8 cellular contexts compared by ENCODE assay signal in the genomic region with DNA sequence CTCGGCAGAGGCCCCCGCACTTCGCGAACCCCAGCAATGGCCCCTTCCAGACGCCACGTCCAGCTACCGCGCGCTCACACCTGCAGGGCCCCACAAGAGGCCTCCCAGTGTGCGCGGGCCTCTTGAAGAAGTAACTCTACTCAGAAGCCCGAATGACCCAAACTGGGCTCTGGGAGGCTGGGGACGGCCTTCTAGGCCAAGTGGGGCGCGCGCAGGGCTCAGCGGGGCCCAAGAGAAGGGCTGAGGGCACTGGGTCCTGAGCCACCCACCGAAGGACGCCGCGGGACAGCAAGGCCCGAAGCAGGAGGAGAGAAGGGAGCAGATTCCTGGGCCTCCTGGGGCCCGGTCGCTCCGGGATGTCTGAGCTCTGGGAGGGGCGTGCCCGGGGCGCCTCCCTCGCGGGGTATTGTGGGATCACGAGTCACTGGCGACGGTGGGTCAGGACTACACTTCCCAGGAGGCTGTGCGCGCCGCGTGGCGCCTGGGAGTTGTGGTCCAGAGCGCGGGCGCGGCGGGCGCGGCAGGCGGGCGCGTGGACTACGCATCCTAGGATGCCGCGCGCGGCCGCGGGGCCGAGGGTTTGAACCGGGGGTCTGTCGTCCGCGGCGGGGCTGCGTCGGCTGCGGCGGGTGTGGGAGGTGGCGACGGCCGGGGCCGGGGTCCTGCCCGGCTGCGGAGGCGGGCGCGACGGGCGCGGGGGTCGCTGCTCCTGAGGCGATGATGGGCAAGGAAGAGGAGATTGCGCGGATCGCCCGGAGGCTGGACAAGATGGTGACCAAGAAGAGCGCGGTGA. TPM values are rescaled to one million over a fixed set of nuclear protein-coding genes. Genes with fewer than 3 reads are reported as not detected.
DNase-seq lines count a peak whose midpoint lies in the region; ATAC-seq, FAIRE-seq and TF ChIP-seq lines count a peak whose summit lies in the region.

TCEA2 (plus strand) TSS at position 603 of the 793 bp plus-strand sequence; CDS start at position 718, 115 bp downstream.

- peak within 1 kb of the TSS; percentile 85 for H3K4me3 Mint-ChIP-seq in activated T-cell treated with anti-CD3 and anti-CD28 coated beads, Interleukin-2, amount 50 U/mL, for 4 hours

- in situ Hi-C loops in KBM-7 (cut with MboI; ENCODE audit: low pct_unique_long_range_greater_than_20kb, low sequenced_read_pairs), result no loop called here

- peaks cover 42% of the 10 kb centered on the region for H3K4me1 Mint-ChIP-seq in activated T-cell treated with anti-CD3 and anti-CD28 coated beads, Interleukin-2, amount 50 U/mL, for 4 hours (ENCODE audit: low read depth)

- H3K9me3 Mint-ChIP-seq in activated T-cell treated with anti-CD3 and anti-CD28 coated beads, Interleukin-2, amount 50 U/mL, for 4 hours, result no peaks in the 10 kb centered on the region

- DNase-seq in D721Med (ENCODE audit: insufficient read length, low spot score) (peak; percentile 100), KBM-7 (peak; percentile 92)
- DNase-seq in activated T-cell treated with anti-CD3 and anti-CD28 coated beads, Interleukin-2, amount 50 U/mL, for 4 hours, result peak; percentile 93
- peak; percentile 90 for DNase-seq in stimulated activated CD8-positive, alpha-beta memory T cell treated with anti-CD3 and anti-CD28 coated beads, Interleukin-7, amount 100 ng/mL, for 24 hours (ENCODE audit: low read depth)

- H3K27me3 ChIP-seq in muscle layer of duodenum (ENCODE audit: low read depth, low read length), result no peaks in the 10 kb centered on the region

- peaks cover 0 to 21% of the 10 kb centered on the region in 2 donors for H3K4me1 ChIP-seq in muscle layer of duodenum (ENCODE audit: control insufficient read depth in 1 of 2, insufficient read depth in 2 of 2, low read length in 2 of 2)

- no peaks in the 10 kb centered on the region for H3K27me3 Mint-ChIP-seq in activated T-cell treated with anti-CD3 and anti-CD28 coated beads, Interleukin-2, amount 50 U/mL, for 4 hours (ENCODE audit: low read depth)

- no peak for FAIRE-seq in D721Med (lab: Jason Lieb, UNC)

- ATAC-seq in GM21619 (IDR thresholded peaks at IDR 0.05; ENCODE audit: unreplicated experiment) (peak; percentile 82), esophagus mucosa (peak; percentile 91)
- peak; percentile 92 to 96 for ATAC-seq in activated T-cell treated with anti-CD3 and anti-CD28 coated beads, Interleukin-2, amount 50 U/mL, for 4 hours

- TF ChIP-seq CTCF in D721Med (IDR thresholded peaks at IDR 0.05; ENCODE audit: insufficient read depth, missing control alignments), result no peak

- H3K9me3 ChIP-seq in muscle layer of duodenum (ENCODE audit: control insufficient read depth in 1 of 2, low read length in 2 of 2), result no peaks in the 10 kb centered on the region

- H3K36me3 Mint-ChIP-seq in activated T-cell treated with anti-CD3 and anti-CD28 coated beads, Interleukin-2, amount 50 U/mL, for 4 hours (ENCODE audit: insufficient read depth), result no peaks in the 10 kb centered on the region

- peak within 1 kb of the TSS; percentile 59 to 91 for H3K4me3 ChIP-seq in muscle layer of duodenum (ENCODE audit: low read depth in 1 of 2, low read length in 2 of 2)

- H3K36me3 ChIP-seq in muscle layer of duodenum (ENCODE audit: control insufficient read depth in 1 of 2, insufficient read depth in 2 of 2, low read length in 2 of 2), result no peaks in the 10 kb centered on the region

- H3K27ac ChIP-seq in muscle layer of duodenum (ENCODE audit: low read length), result no peak within 1 kb of the TSS

TF ChIP-seq in PFSK-1, 5 proteins besides CTCF, POLR2A, EP300 and RAD21:
- TF ChIP-seq TAF1 (IDR thresholded peaks at IDR 0.05; ENCODE audit: borderline replicate concordance, insufficient read depth, low read length) (no peak), FOXP2 (optimal IDR thresholded peaks at IDR 0.05; ENCODE audit: borderline replicate concordance, extremely low read depth, extremely low read length, insufficient read depth) (peak; percentile 96), SIN3A (IDR thresholded peaks at IDR 0.05; ENCODE audit: borderline replicate concordance, insufficient read depth, low read length) (no peak), POLR2AphosphoS5 (IDR thresholded peaks at IDR 0.05; ENCODE audit: low read depth, low read length) (peak; percentile 62; the same call in 1 of the 2 replicates), REST (IDR thresholded peaks at IDR 0.05; ENCODE audit: insufficient read depth in 1 of 2, low read depth in 2 of 2, low read length in 2 of 2) (no peak)

RNA-seq across cellular contexts. Expression of gene TCEA2, which starts in this region (rescaled TPM):
- 79.7 TPM for polyA plus RNA-seq in PFSK-1 (2012; ENCODE audit: insufficient read length, low read depth)
- 10 to 100 TPM; 10.5 to 17.3 (median 11.5) TPM for total RNA-seq in activated T-cell treated with anti-CD3 and anti-CD28 coated beads, Interleukin-2, amount 50 U/mL, for 4 hours
- total RNA-seq in esophagus mucosa, result 6.8 TPM
